In the genomic region with DNA sequence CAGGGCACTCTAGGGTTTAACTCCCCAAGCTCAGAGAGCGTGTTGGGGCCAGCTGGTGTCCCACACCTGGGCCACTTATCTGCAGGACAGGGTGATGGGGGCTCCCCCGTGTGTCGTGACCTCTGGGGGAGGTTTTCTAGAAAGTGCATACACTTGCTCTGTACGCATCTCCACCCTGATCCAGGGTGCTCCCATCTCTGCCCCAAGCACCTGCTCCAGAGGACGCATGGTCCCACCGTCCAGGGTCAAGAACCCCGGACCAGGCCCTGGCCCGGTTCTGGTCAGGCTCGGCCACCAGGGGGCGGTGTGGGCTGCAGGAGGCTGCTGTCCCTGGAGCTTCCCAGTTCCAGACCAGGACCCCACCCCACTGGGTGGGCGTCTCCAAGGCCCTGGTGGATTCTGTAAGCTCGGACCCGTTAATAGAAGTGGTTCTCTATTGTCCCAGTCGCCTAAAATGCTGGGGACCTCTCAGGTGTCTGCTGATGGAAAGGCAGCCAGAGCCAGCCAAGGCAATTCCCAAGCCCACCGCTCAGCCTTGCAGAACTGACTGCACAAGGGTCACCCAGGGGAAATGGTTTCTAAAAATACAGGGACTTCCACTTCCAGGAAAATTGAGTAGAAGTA, we compare ENCODE assay signal across 8 cellular contexts. TPM values are rescaled to one million over a fixed set of nuclear protein-coding genes. Genes with fewer than 3 reads are reported as not detected.
A peak's percentile ranks its signal among the peaks of the same experiment; 100 is the strongest.
DNase-seq lines count a peak whose midpoint lies in the region; ATAC-seq and TF ChIP-seq lines count a peak whose summit lies in the region.

No MANE protein-coding gene starts in this region.

- no peak overlapping the region for H2AFZ ChIP-seq in SU-DHL-6 (ENCODE audit: low read depth, low read length, severe bottlenecking)

- DNase-seq in ELF-1 (ENCODE audit: low read depth, low spot score) (peak; percentile 69), brain microvascular endothelial cell (no peak), right lobe of liver (peak in 1 of 3 donors; percentile 63), Ammon's horn (ENCODE audit: low spot score) (no peak), T1000 (lab: John Stamatoyannopoulos, UW) (no peak)
- peak; percentile 7 to 20 for DNase-seq in stimulated activated CD8-positive, alpha-beta memory T cell treated with anti-CD3 and anti-CD28 coated beads, Interleukin-4, amount 100 ng/mL, for 1 hour (ENCODE audit: low read depth in 2 of 2, low spot score in 1 of 2)

- H3K4me2 ChIP-seq in SU-DHL-6 (ENCODE audit: low read depth, low read length, poor library complexity, severe bottlenecking) = no peak overlapping the region

- ATAC-seq in right lobe of liver (peak; percentile 68 to 76 (median 71)), HG02973 (IDR thresholded peaks at IDR 0.05; ENCODE audit: unreplicated experiment) (no peak)

- H3K4me1 ChIP-seq in right lobe of liver = no peaks in the 10 kb centered on the region

- WGBS in right lobe of liver (ENCODE audit: insufficient coverage, low coverage, low lambda C conversion rate, missing lambda C conversion rate) = 16% methylated on average over 7 of the region's 15 CpGs

- no peak overlapping the region for H3K27ac ChIP-seq in SU-DHL-6 (ENCODE audit: low read depth, low read length)
- H3K27ac ChIP-seq in brain microvascular endothelial cell = no peak overlapping the region
- H3K27ac ChIP-seq in right lobe of liver = no peak overlapping the region

- no peaks in the 10 kb centered on the region for H3K36me3 ChIP-seq in SU-DHL-6 (ENCODE audit: low read length)
- H3K36me3 ChIP-seq in brain microvascular endothelial cell (replicated peaks) = no peaks in the 10 kb centered on the region
- no peaks in the 10 kb centered on the region for H3K36me3 ChIP-seq in right lobe of liver

- no peaks in the 10 kb centered on the region for H3K79me2 ChIP-seq in SU-DHL-6 (ENCODE audit: insufficient read depth, low read length)

- no peaks in the 10 kb centered on the region for H3K9me2 ChIP-seq in SU-DHL-6 (replicated peaks; ENCODE audit: insufficient read depth, low read length)

- intact Hi-C loops in right lobe of liver (cut with DNase I) = no loop called here

- TF ChIP-seq CTCF in SU-DHL-6 (IDR thresholded peaks at IDR 0.05; ENCODE audit: insufficient read depth, low read length, poor library complexity, severe bottlenecking) = peak; percentile 47
- peak; percentile 88 for TF ChIP-seq CTCF in brain microvascular endothelial cell (IDR thresholded peaks at IDR 0.05; ENCODE audit: low read depth, low read length, missing control alignments)
- TF ChIP-seq CTCF in right lobe of liver (IDR thresholded peaks at IDR 0.05) = peak; percentile 49 to 86 (median 77)

- H3K9ac ChIP-seq in SU-DHL-6 (ENCODE audit: low read length) = no peak overlapping the region

- no peaks in the 10 kb centered on the region for H4K20me1 ChIP-seq in SU-DHL-6 (ENCODE audit: low read depth, low read length)

- in situ Hi-C loops in brain microvascular endothelial cell (cut with HindIII; ENCODE audit: low pct_ligation_motif_present, low sequenced_read_pairs) = no loop called here

- no peaks in the 10 kb centered on the region for H3F3A ChIP-seq in SU-DHL-6 (ENCODE audit: insufficient read depth)

- H3K4me3 ChIP-seq in SU-DHL-6 (ENCODE audit: insufficient read depth, low read length, poor library complexity, severe bottlenecking) = no peak overlapping the region
- H3K4me3 ChIP-seq in brain microvascular endothelial cell (ENCODE audit: low read depth, low read length) = no peak overlapping the region
- H3K4me3 ChIP-seq in right lobe of liver = no peak overlapping the region

- no peak for TF ChIP-seq POLR2A in right lobe of liver (IDR thresholded peaks at IDR 0.05)

- no peaks in the 10 kb centered on the region for H3K9me3 ChIP-seq in SU-DHL-6 (ENCODE audit: insufficient read depth, low read length)
- no peaks in the 10 kb centered on the region for H3K9me3 ChIP-seq in right lobe of liver

- H3K27me3 ChIP-seq in SU-DHL-6 (ENCODE audit: low read length) (no peaks in the 10 kb centered on the region), brain microvascular endothelial cell (replicated peaks) (no peaks in the 10 kb centered on the region), right lobe of liver (no peaks in the 10 kb centered on the region)

RNA-seq across cellular contexts. Expression of gene SEPTIN5, which starts 34.7 kb away (rescaled TPM):
- 1 to 10 TPM; 1.3 to 3.7 (median 2.1) TPM for total RNA-seq in right lobe of liver

RNA-seq across cellular contexts. Expression of gene GP1BB, which starts 43.8 kb away (rescaled TPM):
- 1 to 10 TPM in 1 of 6 experiments, under 1 TPM in 4, not detected in 1; 0.15 to 1.3 (median 0.62) TPM for total RNA-seq in right lobe of liver

Comparison
In these comparisons a context has a peak if more than half of its experiments do, and no peak if none do; other contexts are left out.
1. DNase-seq: peak in ELF-1 (single experiment) and stimulated activated CD8-positive, alpha-beta memory T cell treated with anti-CD3 and anti-CD28 coated beads, Interleukin-4, amount 100 ng/mL, for 1 hour (2 of 2); none in brain microvascular endothelial cell (single experiment), Ammon's horn (single experiment) and T1000 (single experiment).
2. Peak in every context shown above with its lines, with median percentiles within 50 percentile points of each other: CTCF ChIP-seq.